ENCODE assay signal across 11 cellular contexts in the genomic region with DNA sequence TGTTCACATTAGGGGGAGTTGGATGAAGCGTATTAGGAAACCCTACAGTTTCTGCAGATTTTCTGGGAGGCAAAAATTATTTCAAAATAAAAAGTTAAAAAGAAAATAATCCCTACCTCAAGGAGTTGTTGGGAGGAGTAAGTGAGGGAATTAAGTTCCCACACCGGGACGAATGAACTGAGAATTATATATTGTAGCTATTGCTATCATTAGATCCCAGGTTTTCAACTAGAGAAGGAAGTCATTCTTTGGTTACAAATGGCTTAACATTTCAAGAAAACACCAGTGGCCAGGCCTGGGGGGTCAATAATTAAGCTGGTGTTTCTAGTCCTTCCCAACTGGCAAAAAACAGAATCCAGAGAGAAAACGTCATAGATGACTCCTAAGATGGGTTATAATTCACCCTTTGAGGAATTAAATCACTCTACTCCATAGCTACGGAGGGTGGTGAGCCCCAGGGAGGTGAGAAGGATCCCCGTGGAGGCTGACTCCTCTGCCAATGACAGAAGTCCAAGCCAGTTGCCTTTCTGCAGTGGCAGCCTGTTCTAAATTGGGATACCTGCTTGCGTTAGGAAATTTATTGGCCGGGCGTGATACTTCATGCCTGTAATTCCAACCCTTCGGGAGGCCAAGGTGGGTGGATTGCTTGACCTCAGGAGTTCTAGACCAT. TPM values are rescaled to one million over a fixed set of nuclear protein-coding genes. Genes with fewer than 3 reads are reported as not detected.
A peak's percentile ranks its signal among the peaks of the same experiment; 100 is the strongest.
DNase-seq lines count a peak whose midpoint lies in the region; FAIRE-seq and TF ChIP-seq lines count a peak whose summit lies in the region.
"Had no signal": no experiment of that assay in that cellular context is flagged by ENCODE, and none has a peak within 500 bp of the region (broad histone marks: within the 10 kb centered on the region; RNA-seq: fewer than 3 reads in every experiment).

No MANE protein-coding gene starts in this region.

- intact Hi-C loops in activated naive CD4-positive, alpha-beta T cell treated with anti-CD3 and anti-CD28 coated beads for 36 hours (cut with micrococcal nuclease): loop anchor here (2.0 kb wide), 1 partner anchor 119 kb away; a partner anchor contains a TSS

- H3K36me3 Mint-ChIP-seq in activated naive CD4-positive, alpha-beta T cell treated with anti-CD3 and anti-CD28 coated beads for 36 hours (ENCODE audit: low read depth): peaks cover 9% of the 10 kb centered on the region
- peaks cover 3% of the 10 kb centered on the region for H3K36me3 Mint-ChIP-seq in astrocyte (ENCODE audit: low read depth, unreplicated experiment)

- no peak overlapping the region for H2AFZ ChIP-seq in astrocyte (ENCODE audit: low read depth, low read length)

- no peaks in the 10 kb centered on the region for H3K9me3 Mint-ChIP-seq in activated naive CD4-positive, alpha-beta T cell treated with anti-CD3 and anti-CD28 coated beads for 36 hours
- no peaks in the 10 kb centered on the region for H3K9me3 Mint-ChIP-seq in astrocyte (ENCODE audit: unreplicated experiment)

- H4K20me1 ChIP-seq in astrocyte (ENCODE audit: insufficient read depth, low read length): peaks cover 4% of the 10 kb centered on the region

- H3K4me2 ChIP-seq in astrocyte (ENCODE audit: low read length): no peak overlapping the region

- no peak overlapping the region for H3K9ac ChIP-seq in astrocyte (ENCODE audit: low read length)

- peaks cover 31% of the 10 kb centered on the region for H3K79me2 ChIP-seq in astrocyte (ENCODE audit: insufficient read depth, low read length)

- peak overlapping the region; percentile 31 for H3K4me3 Mint-ChIP-seq in activated naive CD4-positive, alpha-beta T cell treated with anti-CD3 and anti-CD28 coated beads for 36 hours
- H3K4me3 Mint-ChIP-seq in astrocyte (ENCODE audit: unreplicated experiment): peak overlapping the region; percentile 10

- no peaks in the 10 kb centered on the region for H3K27me3 ChIP-seq in astrocyte (ENCODE audit: insufficient read depth, low read length)
- no peaks in the 10 kb centered on the region for H3K27me3 ChIP-seq in kidney epithelial cell (ENCODE audit: control insufficient read depth, insufficient read depth, low read length)
- H3K27me3 ChIP-seq: adrenal gland had no signal

- peaks cover 18% of the 10 kb centered on the region for H3K4me1 Mint-ChIP-seq in activated naive CD4-positive, alpha-beta T cell treated with anti-CD3 and anti-CD28 coated beads for 36 hours (ENCODE audit: low read depth)
- H3K4me1 Mint-ChIP-seq in astrocyte (ENCODE audit: low read depth, unreplicated experiment): peaks cover 3% of the 10 kb centered on the region

- H3K27ac Mint-ChIP-seq in activated naive CD4-positive, alpha-beta T cell treated with anti-CD3 and anti-CD28 coated beads for 36 hours: no peak overlapping the region
- H3K27ac Mint-ChIP-seq in astrocyte (ENCODE audit: unreplicated experiment): no peak overlapping the region

- no peaks in the 10 kb centered on the region for H3K9me3 ChIP-seq in astrocyte (ENCODE audit: insufficient read depth, low read depth, low read length)
- H3K9me3 ChIP-seq: adrenal gland had no signal

- H3K4me1 ChIP-seq in astrocyte (ENCODE audit: insufficient read depth, low read length): peaks cover 9% of the 10 kb centered on the region

- H3K4me3 ChIP-seq in astrocyte (ENCODE audit: insufficient read depth, low read depth, low read length) (no peak overlapping the region), kidney epithelial cell (ENCODE audit: low read depth, low read length) (no peak overlapping the region)

- no peak for FAIRE-seq in astrocyte (lab: Jason Lieb, UNC)

- no peak overlapping the region for H3K27ac ChIP-seq in astrocyte (ENCODE audit: low read depth, low read length)

- no peak for DNase-seq in activated naive CD4-positive, alpha-beta T cell treated with anti-CD3 and anti-CD28 coated beads for 36 hours
- DNase-seq in activated naive CD4-positive, alpha-beta T cell treated with anti-CD3 and anti-CD28 coated beads, Interleukin-2, amount 50 U/mL, for 16 hours: no peak
- DNase-seq in astrocyte (ENCODE audit: low read depth) (no peak), kidney epithelial cell (ENCODE audit: low read depth) (peak; percentile 18), superior temporal gyrus (ENCODE audit: extremely low spot score) (peak; percentile 16), SHP77 treated with DMSO at 0.1 percent for 48 hours (lab: John Stamatoyannopoulos, UW) (no peak), GM03348 (ENCODE audit: low spot score) (no peak), NCI-H2107 treated with DMSO at 0.1 percent for 48 hours (lab: John Stamatoyannopoulos, UW; ENCODE audit: unreplicated experiment) (no peak)
- DNase-seq: AML-193, NCI-H2081 had no signal

- peaks cover 15% of the 10 kb centered on the region for H3K36me3 ChIP-seq in astrocyte (ENCODE audit: insufficient read depth, low read length)
- H3K36me3 ChIP-seq in kidney epithelial cell (ENCODE audit: control insufficient read depth, insufficient read depth, low read length): no peaks in the 10 kb centered on the region

- TF ChIP-seq CTCF in astrocyte (IDR thresholded peaks at IDR 0.05; ENCODE audit: insufficient read depth, low read depth, low read length) (no peak), kidney epithelial cell (IDR thresholded peaks at IDR 0.05; ENCODE audit: insufficient read depth, low read length, poor library complexity, severe bottlenecking) (no peak)

- CTCF ChIA-PET in activated naive CD4-positive, alpha-beta T cell treated with anti-CD3 and anti-CD28 coated beads for 36 hours (lab: Charles Lee): interaction anchor here (0.6 to 1.5 kb wide), 3 partner anchors 35 to 109 kb away, joined by 3 to 8 read pairs (median 5); no protein-coding TSS in a partner anchor

- H3K27me3 Mint-ChIP-seq in activated naive CD4-positive, alpha-beta T cell treated with anti-CD3 and anti-CD28 coated beads for 36 hours (ENCODE audit: low read depth): no peaks in the 10 kb centered on the region
- H3K27me3 Mint-ChIP-seq in astrocyte (ENCODE audit: low read depth, unreplicated experiment): no peaks in the 10 kb centered on the region

RNA-seq across cellular contexts. Expression of a gene that starts 1.2 kb away (rescaled TPM):
- 10 to 100 TPM; 43.5 to 45.5 TPM for total RNA-seq in activated naive CD4-positive, alpha-beta T cell treated with anti-CD3 and anti-CD28 coated beads for 36 hours
- total RNA-seq in astrocyte: 131 and 153 TPM in 2 replicates
- total RNA-seq in kidney epithelial cell: 148 and 173 TPM in 2 replicates

RNA-seq across cellular contexts. Expression of a gene that starts 32.0 kb away (rescaled TPM):
- total RNA-seq in activated naive CD4-positive, alpha-beta T cell treated with anti-CD3 and anti-CD28 coated beads for 36 hours: 10 to 100 TPM; 19.9 to 20.4 TPM
- total RNA-seq in astrocyte (2.9 and 3.0 TPM in 2 replicates), kidney epithelial cell (0.75 and 1.2 TPM in 2 replicates)

RNA-seq across cellular contexts. Expression of a gene that starts 52.3 kb away (rescaled TPM):
- 10 to 100 TPM; 40.8 to 41.9 TPM for total RNA-seq in activated naive CD4-positive, alpha-beta T cell treated with anti-CD3 and anti-CD28 coated beads for 36 hours
- total RNA-seq in astrocyte (44.8 and 50.0 TPM in 2 replicates), kidney epithelial cell (67.8 and 128 TPM in 2 replicates)

Comparison
In these comparisons a context has a peak if more than half of its experiments do, and no peak if none do; other contexts are left out.
1. DNase-seq: peak in kidney epithelial cell (single experiment) and superior temporal gyrus (single experiment); none in activated naive CD4-positive, alpha-beta T cell treated with anti-CD3 and anti-CD28 coated beads for 36 hours (single experiment), activated naive CD4-positive, alpha-beta T cell treated with anti-CD3 and anti-CD28 coated beads, Interleukin-2, amount 50 U/mL, for 16 hours (single experiment), astrocyte (single experiment), SHP77 treated with DMSO at 0.1 percent for 48 hours (single experiment), GM03348 (single experiment) and NCI-H2107 treated with DMSO at 0.1 percent for 48 hours (single experiment).